1 cellular context compared by ENCODE assay signal in the genomic region with DNA sequence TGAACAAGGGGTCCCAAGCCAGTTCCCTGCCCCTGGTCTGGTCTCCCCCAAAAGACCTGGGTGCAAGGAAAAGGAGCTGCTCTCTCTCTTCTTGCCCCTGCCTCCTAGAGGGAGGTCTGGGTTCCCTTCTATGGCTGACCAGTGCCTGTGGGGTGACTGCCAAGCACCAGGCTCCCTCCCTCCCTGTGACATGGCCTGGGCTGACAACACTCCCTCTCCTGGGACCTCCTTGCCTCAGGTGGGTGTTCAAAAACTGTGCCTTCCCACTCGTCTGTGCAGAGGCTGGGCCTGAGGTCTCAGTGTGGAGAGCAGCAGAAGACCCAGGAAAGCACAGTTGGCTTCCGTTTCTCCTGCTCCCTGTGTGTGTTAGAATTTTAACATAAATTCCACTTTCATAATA.
TF ChIP-seq lines count a peak whose summit lies in the region.

No MANE protein-coding gene starts in this region.

TF ChIP-seq in HepG2, 621 proteins besides CTCF, POLR2A, EP300 and RAD21:
- no peak for TF ChIP-seq TAF1 (CRISPR knock-in tag; IDR thresholded peaks at IDR 0.05)
- TF ChIP-seq NCOA5 (CRISPR knock-in tag; IDR thresholded peaks at IDR 0.05) = no peak
- no peak for TF ChIP-seq ATAD3A (CRISPR knock-in tag; IDR thresholded peaks at IDR 0.05)
- TF ChIP-seq, protein P1, sequence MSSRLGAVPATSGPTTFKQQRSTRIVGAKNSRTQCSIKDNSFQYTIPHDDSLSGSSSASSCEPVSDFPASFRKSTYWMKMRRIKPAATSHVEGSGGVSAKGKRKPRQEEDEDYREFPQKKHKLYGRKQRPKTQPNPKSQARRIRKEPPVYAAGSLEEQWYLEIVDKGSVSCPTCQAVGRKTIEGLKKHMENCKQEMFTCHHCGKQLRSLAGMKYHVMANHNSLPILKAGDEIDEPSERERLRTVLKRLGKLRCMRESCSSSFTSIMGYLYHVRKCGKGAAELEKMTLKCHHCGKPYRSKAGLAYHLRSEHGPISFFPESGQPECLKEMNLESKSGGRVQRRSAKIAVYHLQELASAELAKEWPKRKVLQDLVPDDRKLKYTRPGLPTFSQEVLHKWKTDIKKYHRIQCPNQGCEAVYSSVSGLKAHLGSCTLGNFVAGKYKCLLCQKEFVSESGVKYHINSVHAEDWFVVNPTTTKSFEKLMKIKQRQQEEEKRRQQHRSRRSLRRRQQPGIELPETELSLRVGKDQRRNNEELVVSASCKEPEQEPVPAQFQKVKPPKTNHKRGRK (CRISPR knock-in tag; IDR thresholded peaks at IDR 0.05) = no peak
- no peak for TF ChIP-seq SRF (IDR thresholded peaks at IDR 0.05; ENCODE audit: low read depth, low read length)
- TF ChIP-seq U2AF1 (optimal IDR thresholded peaks at IDR 0.05; ENCODE audit: low read depth, low read length) = no peak
- no peak for TF ChIP-seq ZFP36 (IDR thresholded peaks at IDR 0.05; ENCODE audit: borderline replicate concordance, low read depth, low read length, partially characterized antibody)
- TF ChIP-seq, protein P2, sequence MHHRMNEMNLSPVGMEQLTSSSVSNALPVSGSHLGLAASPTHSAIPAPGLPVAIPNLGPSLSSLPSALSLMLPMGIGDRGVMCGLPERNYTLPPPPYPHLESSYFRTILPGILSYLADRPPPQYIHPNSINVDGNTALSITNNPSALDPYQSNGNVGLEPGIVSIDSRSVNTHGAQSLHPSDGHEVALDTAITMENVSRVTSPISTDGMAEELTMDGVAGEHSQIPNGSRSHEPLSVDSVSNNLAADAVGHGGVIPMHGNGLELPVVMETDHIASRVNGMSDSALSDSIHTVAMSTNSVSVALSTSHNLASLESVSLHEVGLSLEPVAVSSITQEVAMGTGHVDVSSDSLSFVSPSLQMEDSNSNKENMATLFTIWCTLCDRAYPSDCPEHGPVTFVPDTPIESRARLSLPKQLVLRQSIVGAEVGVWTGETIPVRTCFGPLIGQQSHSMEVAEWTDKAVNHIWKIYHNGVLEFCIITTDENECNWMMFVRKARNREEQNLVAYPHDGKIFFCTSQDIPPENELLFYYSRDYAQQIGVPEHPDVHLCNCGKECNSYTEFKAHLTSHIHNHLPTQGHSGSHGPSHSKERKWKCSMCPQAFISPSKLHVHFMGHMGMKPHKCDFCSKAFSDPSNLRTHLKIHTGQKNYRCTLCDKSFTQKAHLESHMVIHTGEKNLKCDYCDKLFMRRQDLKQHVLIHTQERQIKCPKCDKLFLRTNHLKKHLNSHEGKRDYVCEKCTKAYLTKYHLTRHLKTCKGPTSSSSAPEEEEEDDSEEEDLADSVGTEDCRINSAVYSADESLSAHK (CRISPR knock-in tag; IDR thresholded peaks at IDR 0.05; ENCODE audit: borderline replicate concordance) = no peak
- TF ChIP-seq MLLT10 (CRISPR knock-in tag; IDR thresholded peaks at IDR 0.05) = no peak
- no peak for TF ChIP-seq SMARCE1 (IDR thresholded peaks at IDR 0.05; ENCODE audit: borderline replicate concordance)
- TF ChIP-seq ZNF230 (CRISPR knock-in tag; IDR thresholded peaks at IDR 0.05) = no peak
- TF ChIP-seq THYN1 (CRISPR knock-in tag; IDR thresholded peaks at IDR 0.05; ENCODE audit: borderline replicate concordance, low read depth) = no peak
- TF ChIP-seq ZNF678 (CRISPR knock-in tag; IDR thresholded peaks at IDR 0.05) = no peak
